Comparison of ENCODE assay signal across 1 cellular context in the genomic region with DNA sequence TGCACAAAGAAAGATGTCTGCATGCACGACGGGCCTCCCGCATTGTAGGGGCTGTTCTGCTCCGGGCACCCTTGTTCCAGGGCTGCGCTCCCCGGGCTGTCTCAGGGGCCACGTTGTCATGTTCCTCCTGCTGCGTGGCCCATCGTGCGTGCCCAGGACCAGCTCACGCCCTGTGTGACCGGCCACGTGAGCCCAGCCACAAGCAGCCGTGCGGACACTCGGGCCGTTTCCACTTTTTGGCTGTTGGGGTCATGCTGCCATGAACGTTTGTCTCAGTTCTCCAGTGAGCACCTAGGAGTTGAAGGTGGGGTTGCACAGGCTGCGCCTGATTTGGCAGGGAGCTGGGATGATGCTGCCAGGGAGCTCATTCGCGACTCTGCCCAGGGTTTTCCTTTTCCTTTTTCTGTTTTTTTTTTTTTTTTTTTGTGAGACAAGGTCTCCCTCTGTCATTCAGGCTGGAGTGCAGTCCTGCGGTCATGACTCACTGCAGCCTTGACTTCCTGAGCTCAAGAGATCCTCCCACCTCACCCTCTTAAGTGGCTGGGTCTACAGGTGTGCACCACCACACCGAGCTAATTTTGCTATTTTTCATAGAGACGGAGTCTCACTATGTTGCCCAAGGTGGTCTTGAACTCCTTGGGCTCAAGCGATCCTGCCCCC.
TF ChIP-seq lines count a peak whose summit lies in the region.

No MANE protein-coding gene starts in this region.

TF ChIP-seq in K562, 482 proteins besides CTCF, POLR2A, EP300 and RAD21:
- TF ChIP-seq ZNF507 (tag; conservative IDR thresholded peaks at IDR 0.05) = no peak
- TF ChIP-seq JUND (IDR thresholded peaks at IDR 0.05; ENCODE audit: borderline replicate concordance, low read depth, low read length) = 0 out of 2 replicates have a peak, but pooled peaks have one; percentile 28
- TF ChIP-seq JUND (tag; IDR thresholded peaks at IDR 0.05; ENCODE audit: borderline replicate concordance, low read depth, low read length) = no peak
- TF ChIP-seq ZNF384 (IDR thresholded peaks at IDR 0.05; ENCODE audit: low read depth, low read length) = peak; percentile 59; the same call in 1 of the 2 replicates
- no peak for TF ChIP-seq GABPB1 (CRISPR knock-in tag; IDR thresholded peaks at IDR 0.05)
TF ChIP-seq in K562: peak in this region for 2.
